In genomic region chrX:119783026-119783425, GRCh38 we compare ENCODE assay signal across 1 cellular context.
TF ChIP-seq lines count a peak whose summit lies in the region.

No MANE protein-coding gene starts in this region.

TF ChIP-seq in HepG2, 621 proteins besides CTCF, POLR2A, EP300 and RAD21 (continued from another document):
- TF ChIP-seq KLF11 (CRISPR knock-in tag; IDR thresholded peaks at IDR 0.05) (no peak), ZNF251 (CRISPR knock-in tag; IDR thresholded peaks at IDR 0.05) (no peak), POLR2AphosphoS2 (IDR thresholded peaks at IDR 0.05; ENCODE audit: low read depth, low read length) (no peak), ZNF224 (CRISPR knock-in tag; IDR thresholded peaks at IDR 0.05) (no peak), MEIS1 (CRISPR knock-in tag; IDR thresholded peaks at IDR 0.05; ENCODE audit: borderline replicate concordance) (no peak), HOXA3 (CRISPR knock-in tag; IDR thresholded peaks at IDR 0.05) (no peak), RFX5 (IDR thresholded peaks at IDR 0.05; ENCODE audit: low read depth, low read length) (no peak), CEBPG (CRISPR knock-in tag; IDR thresholded peaks at IDR 0.05) (no peak), ZNF776 (CRISPR knock-in tag; IDR thresholded peaks at IDR 0.05) (no peak), ZNF225 (CRISPR knock-in tag; IDR thresholded peaks at IDR 0.05) (no peak), SCMH1 (CRISPR knock-in tag; IDR thresholded peaks at IDR 0.05; ENCODE audit: borderline replicate concordance) (no peak), KDM2A (CRISPR knock-in tag; IDR thresholded peaks at IDR 0.05; ENCODE audit: borderline replicate concordance, low read depth) (no peak)
- TF ChIP-seq, protein P1, sequence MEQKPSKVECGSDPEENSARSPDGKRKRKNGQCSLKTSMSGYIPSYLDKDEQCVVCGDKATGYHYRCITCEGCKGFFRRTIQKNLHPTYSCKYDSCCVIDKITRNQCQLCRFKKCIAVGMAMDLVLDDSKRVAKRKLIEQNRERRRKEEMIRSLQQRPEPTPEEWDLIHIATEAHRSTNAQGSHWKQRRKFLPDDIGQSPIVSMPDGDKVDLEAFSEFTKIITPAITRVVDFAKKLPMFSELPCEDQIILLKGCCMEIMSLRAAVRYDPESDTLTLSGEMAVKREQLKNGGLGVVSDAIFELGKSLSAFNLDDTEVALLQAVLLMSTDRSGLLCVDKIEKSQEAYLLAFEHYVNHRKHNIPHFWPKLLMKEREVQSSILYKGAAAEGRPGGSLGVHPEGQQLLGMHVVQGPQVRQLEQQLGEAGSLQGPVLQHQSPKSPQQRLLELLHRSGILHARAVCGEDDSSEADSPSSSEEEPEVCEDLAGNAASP (CRISPR knock-in tag; IDR thresholded peaks at IDR 0.05; ENCODE audit: borderline replicate concordance): no peak
- TF ChIP-seq, protein P2, sequence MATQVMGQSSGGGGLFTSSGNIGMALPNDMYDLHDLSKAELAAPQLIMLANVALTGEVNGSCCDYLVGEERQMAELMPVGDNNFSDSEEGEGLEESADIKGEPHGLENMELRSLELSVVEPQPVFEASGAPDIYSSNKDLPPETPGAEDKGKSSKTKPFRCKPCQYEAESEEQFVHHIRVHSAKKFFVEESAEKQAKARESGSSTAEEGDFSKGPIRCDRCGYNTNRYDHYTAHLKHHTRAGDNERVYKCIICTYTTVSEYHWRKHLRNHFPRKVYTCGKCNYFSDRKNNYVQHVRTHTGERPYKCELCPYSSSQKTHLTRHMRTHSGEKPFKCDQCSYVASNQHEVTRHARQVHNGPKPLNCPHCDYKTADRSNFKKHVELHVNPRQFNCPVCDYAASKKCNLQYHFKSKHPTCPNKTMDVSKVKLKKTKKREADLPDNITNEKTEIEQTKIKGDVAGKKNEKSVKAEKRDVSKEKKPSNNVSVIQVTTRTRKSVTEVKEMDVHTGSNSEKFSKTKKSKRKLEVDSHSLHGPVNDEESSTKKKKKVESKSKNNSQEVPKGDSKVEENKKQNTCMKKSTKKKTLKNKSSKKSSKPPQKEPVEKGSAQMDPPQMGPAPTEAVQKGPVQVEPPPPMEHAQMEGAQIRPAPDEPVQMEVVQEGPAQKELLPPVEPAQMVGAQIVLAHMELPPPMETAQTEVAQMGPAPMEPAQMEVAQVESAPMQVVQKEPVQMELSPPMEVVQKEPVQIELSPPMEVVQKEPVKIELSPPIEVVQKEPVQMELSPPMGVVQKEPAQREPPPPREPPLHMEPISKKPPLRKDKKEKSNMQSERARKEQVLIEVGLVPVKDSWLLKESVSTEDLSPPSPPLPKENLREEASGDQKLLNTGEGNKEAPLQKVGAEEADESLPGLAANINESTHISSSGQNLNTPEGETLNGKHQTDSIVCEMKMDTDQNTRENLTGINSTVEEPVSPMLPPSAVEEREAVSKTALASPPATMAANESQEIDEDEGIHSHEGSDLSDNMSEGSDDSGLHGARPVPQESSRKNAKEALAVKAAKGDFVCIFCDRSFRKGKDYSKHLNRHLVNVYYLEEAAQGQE (IDR thresholded peaks at IDR 0.05; ENCODE audit: borderline replicate concordance in 1 of 2, low read depth in 1 of 2, low read length in 2 of 2): no peak
